16 cellular contexts compared by ENCODE assay signal in the genomic region with DNA sequence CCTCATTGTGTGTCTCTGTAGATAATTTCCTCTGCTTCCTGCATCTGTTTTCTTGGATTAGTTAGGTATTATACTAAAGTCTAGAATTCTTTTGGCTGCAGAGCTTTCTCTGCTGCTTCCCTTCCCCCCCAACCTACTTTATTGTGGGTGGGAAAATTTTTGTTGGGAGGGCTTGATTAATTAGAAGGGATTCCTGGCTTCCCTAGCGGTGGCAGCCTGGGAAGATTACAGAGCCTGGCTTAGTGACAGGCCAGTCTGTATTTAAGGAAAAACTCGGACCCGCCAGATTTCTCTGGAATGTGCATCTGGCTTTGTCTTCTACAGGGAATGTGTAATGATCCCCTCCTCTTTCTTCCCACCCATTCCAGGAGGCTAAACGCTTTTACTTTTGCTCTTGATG. TPM values are rescaled to one million over a fixed set of nuclear protein-coding genes. Genes with fewer than 3 reads are reported as not detected.
A peak's percentile ranks its signal among the peaks of the same experiment; 100 is the strongest.
DNase-seq lines count a peak whose midpoint lies in the region; TF ChIP-seq lines count a peak whose summit lies in the region.
"Had no signal": no experiment of that assay in that cellular context is flagged by ENCODE, and none has a peak within 500 bp of the region (broad histone marks: within the 10 kb centered on the region; RNA-seq: fewer than 3 reads in every experiment).

No MANE protein-coding gene starts in this region.

- intact Hi-C loops in activated T-helper 1 cell treated with anti-CD3 and anti-CD28 coated beads, Interleukin-12 subunit alpha, Interleukin-12 subunit beta, Interleukin-2, Interleukin-4 antibody, amounts not matched to agents 30 ng/mL and 10 ng/mL and 1 ng/mL, durations not matched to agents 14 hours and 24 hours and 36 hours (cut with micrococcal nuclease), result loop anchor here (5.0 to 10.0 kb wide), 2 partner anchors 86 to 1078 kb away; no protein-coding TSS in a partner anchor

- H3K4me1 ChIP-seq in fibroblast of lung (ENCODE audit: control insufficient read depth, extremely low read depth, insufficient read depth, low read length), result no peaks in the 10 kb centered on the region

- H2AFZ ChIP-seq in fibroblast of lung (ENCODE audit: low read length), result no peak overlapping the region

- no peaks in the 10 kb centered on the region for H4K20me1 ChIP-seq in fibroblast of lung (ENCODE audit: control insufficient read depth, extremely low read depth, insufficient read depth, low read length)

- peaks cover 19% of the 10 kb centered on the region for H3K36me3 Mint-ChIP-seq in activated T-helper 1 cell treated with anti-CD3 and anti-CD28 coated beads, Interleukin-12 subunit alpha, Interleukin-12 subunit beta, Interleukin-2, Interleukin-4 antibody, amounts not matched to agents 30 ng/mL and 10 ng/mL and 1 ng/mL, durations not matched to agents 14 hours and 24 hours and 36 hours (ENCODE audit: low read depth)

- no peak overlapping the region for H3K9ac ChIP-seq in fibroblast of lung (ENCODE audit: insufficient read depth, low read length)

- H3K4me3 ChIP-seq in AG10803 (ENCODE audit: low read length), result no peak overlapping the region
- H3K4me3 ChIP-seq in fibroblast of lung (replicated peaks in 1 of 4; ENCODE audit: control extremely low read depth in 1 of 4, insufficient read depth in 1 of 4, low read depth in 3 of 4, low read length in 4 of 4), result no peak overlapping the region
- H3K4me3 ChIP-seq: GM12878 had no signal

- peaks cover 7% of the 10 kb centered on the region for H3K9me3 Mint-ChIP-seq in activated T-helper 1 cell treated with anti-CD3 and anti-CD28 coated beads, Interleukin-12 subunit alpha, Interleukin-12 subunit beta, Interleukin-2, Interleukin-4 antibody, amounts not matched to agents 30 ng/mL and 10 ng/mL and 1 ng/mL, durations not matched to agents 14 hours and 24 hours and 36 hours

- no peaks in the 10 kb centered on the region for H3K9me3 ChIP-seq in fibroblast of lung (ENCODE audit: control insufficient read depth, insufficient read depth, low read depth, low read length)

- H3K4me1 Mint-ChIP-seq in activated T-helper 1 cell treated with anti-CD3 and anti-CD28 coated beads, Interleukin-12 subunit alpha, Interleukin-12 subunit beta, Interleukin-2, Interleukin-4 antibody, amounts not matched to agents 30 ng/mL and 10 ng/mL and 1 ng/mL, durations not matched to agents 14 hours and 24 hours and 36 hours (ENCODE audit: low read depth), result peaks cover 40% of the 10 kb centered on the region

- H3K27me3 Mint-ChIP-seq in activated T-helper 1 cell treated with anti-CD3 and anti-CD28 coated beads, Interleukin-12 subunit alpha, Interleukin-12 subunit beta, Interleukin-2, Interleukin-4 antibody, amounts not matched to agents 30 ng/mL and 10 ng/mL and 1 ng/mL, durations not matched to agents 14 hours and 24 hours and 36 hours (ENCODE audit: insufficient read depth), result no peaks in the 10 kb centered on the region

- H3K4me2 ChIP-seq in fibroblast of lung (ENCODE audit: extremely low read depth, insufficient read depth, low read length), result peak overlapping the region; percentile 32

- no peak overlapping the region for H3K27ac Mint-ChIP-seq in activated T-helper 1 cell treated with anti-CD3 and anti-CD28 coated beads, Interleukin-12 subunit alpha, Interleukin-12 subunit beta, Interleukin-2, Interleukin-4 antibody, amounts not matched to agents 30 ng/mL and 10 ng/mL and 1 ng/mL, durations not matched to agents 14 hours and 24 hours and 36 hours

- TF ChIP-seq CTCF in AG10803 (conservative IDR thresholded peaks at IDR 0.05; ENCODE audit: low read length), result no peak
- TF ChIP-seq CTCF in fibroblast of lung (conservative IDR thresholded peaks at IDR 0.05 in 1 of 2, IDR thresholded peaks at IDR 0.05 in 1 of 2; ENCODE audit: low read depth in 1 of 2, low read length in 2 of 2), result no peak

- H3K79me2 ChIP-seq in fibroblast of lung (ENCODE audit: control insufficient read depth, insufficient read depth, low read length), result no peaks in the 10 kb centered on the region

- in situ Hi-C loops in SK-MEL-5 (cut with HindIII; ENCODE audit: low pct_unique_long_range_greater_than_20kb, low sequenced_read_pairs), result no loop called here

- H3K36me3 ChIP-seq in fibroblast of lung (ENCODE audit: control insufficient read depth, insufficient read depth, low read length), result no peaks in the 10 kb centered on the region

- no peaks in the 10 kb centered on the region for H3K27me3 ChIP-seq in fibroblast of lung (ENCODE audit: control insufficient read depth, insufficient read depth, low read length)

- no peak overlapping the region for H3K27ac ChIP-seq in fibroblast of lung (ENCODE audit: insufficient read depth, low read length)
- H3K27ac ChIP-seq: epithelial cell of prostate had no signal

- DNase-seq in AG10803 (ENCODE audit: low read depth), result peak; percentile 37
- DNase-seq in SK-MEL-5 (ENCODE audit: low read depth, low spot score), result peak; percentile 35
- DNase-seq in fibroblast of lung (ENCODE audit: low read depth in 2 of 2), result peak; percentile 20 to 81
- peak; percentile 49 for DNase-seq in myocyte (ENCODE audit: low read depth)
- DNase-seq in NCI-H524 treated with DMSO at 0.1 percent for 48 hours (lab: John Stamatoyannopoulos, UW), result no peak
- DNase-seq in activated CD4-positive, alpha-beta T cell treated with anti-CD3 and anti-CD28 coated beads, Interleukin-2, amount 50 U/mL, for 48 hours, result no peak
- DNase-seq in stimulated activated CD4-positive, alpha-beta T cell treated with anti-CD3 and anti-CD28 coated beads, Interleukin-2, amount 100 ng/mL, for 24 hours, result no peak
- DNase-seq in activated T-helper 1 cell treated with anti-CD3 and anti-CD28 coated beads, Interleukin-12 subunit alpha, Interleukin-12 subunit beta, Interleukin-2, Interleukin-4 antibody, amounts not matched to agents 30 ng/mL and 10 ng/mL and 1 ng/mL, durations not matched to agents 14 hours and 24 hours and 36 hours (ENCODE audit: low spot score), result no peak
- DNase-seq: ACHN; activated CD4-positive, CD25-positive, alpha-beta regulatory T cell; activated T-cell treated with anti-CD3 and anti-CD28 coated beads, Interleukin-2, amount 50 U/mL, for 1 hour; DMS153; NCI-H526; SHP77 had no signal

- no peak overlapping the region for H3K4me3 Mint-ChIP-seq in activated T-helper 1 cell treated with anti-CD3 and anti-CD28 coated beads, Interleukin-12 subunit alpha, Interleukin-12 subunit beta, Interleukin-2, Interleukin-4 antibody, amounts not matched to agents 30 ng/mL and 10 ng/mL and 1 ng/mL, durations not matched to agents 14 hours and 24 hours and 36 hours

RNA-seq across cellular contexts. Expression of gene SLX4IP, which starts 31.2 kb away (rescaled TPM):
- 6.4 and 7.3 TPM in 2 replicates for total RNA-seq in SK-MEL-5 (2014; rRNA removed; shearing (Covaris generic))
- 2.6 and 4.3 TPM in 2 replicates for polyA plus RNA-seq in SK-MEL-5 (2015; cell fraction: cytosol; rRNA removed)
- 11.1 and 11.4 TPM in 2 replicates for polyA plus RNA-seq in SK-MEL-5 (2015; cell fraction: nucleus; rRNA removed)
- total RNA-seq in fibroblast of lung (4.4 and 8.1 TPM in 2 replicates), myocyte (3.0 and 4.2 TPM in 2 replicates)
- 1.6 and 1.9 TPM in 2 replicates for polyA plus RNA-seq in fibroblast of lung
- polyA plus RNA-seq in fibroblast of lung (2012), result 1.3 and 1.4 TPM in 2 replicates
- 3.0 and 3.1 TPM in 2 replicates for polyA minus RNA-seq in fibroblast of lung (ENCODE audit: low replicate concordance)
- 1.9 TPM for polyA plus RNA-seq in myocyte (2012)
- total RNA-seq in activated T-helper 1 cell treated with anti-CD3 and anti-CD28 coated beads, Interleukin-12 subunit alpha, Interleukin-12 subunit beta, Interleukin-2, Interleukin-4 antibody, amounts not matched to agents 30 ng/mL and 10 ng/mL and 1 ng/mL, durations not matched to agents 14 hours and 24 hours and 36 hours, result 5.0 and 5.8 TPM in 2 replicates

RNA-seq across cellular contexts. Expression of gene MKKS, which starts 32.3 kb away (rescaled TPM):
- 19.7 and 21.1 TPM in 2 replicates for total RNA-seq in SK-MEL-5 (2014; rRNA removed; shearing (Covaris generic))
- 20.1 and 20.6 TPM in 2 replicates for polyA plus RNA-seq in SK-MEL-5 (2015; cell fraction: cytosol; rRNA removed)
- polyA plus RNA-seq in SK-MEL-5 (2015; cell fraction: nucleus; rRNA removed), result 15.9 and 16.3 TPM in 2 replicates
- 5.9 and 6.4 TPM in 2 replicates for total RNA-seq in fibroblast of lung
- 13.1 and 13.5 TPM in 2 replicates for polyA plus RNA-seq in fibroblast of lung
- 7.9 and 9.6 TPM in 2 replicates for polyA plus RNA-seq in fibroblast of lung (2012)
- 4.0 and 4.4 TPM in 2 replicates for polyA minus RNA-seq in fibroblast of lung (ENCODE audit: low replicate concordance)
- 11.2 and 13.5 TPM in 2 replicates for total RNA-seq in myocyte
- 13.7 TPM for polyA plus RNA-seq in myocyte (2012)
- total RNA-seq in activated T-helper 1 cell treated with anti-CD3 and anti-CD28 coated beads, Interleukin-12 subunit alpha, Interleukin-12 subunit beta, Interleukin-2, Interleukin-4 antibody, amounts not matched to agents 30 ng/mL and 10 ng/mL and 1 ng/mL, durations not matched to agents 14 hours and 24 hours and 36 hours, result 6.7 and 7.5 TPM in 2 replicates

Comparison
In these comparisons a context has a peak if more than half of its experiments do, and no peak if none do; other contexts are left out.
1. DNase-seq: peak in AG10803 (single experiment), SK-MEL-5 (single experiment), fibroblast of lung (2 of 2) and myocyte (single experiment); none in NCI-H524 treated with DMSO at 0.1 percent for 48 hours (single experiment), activated CD4-positive, alpha-beta T cell treated with anti-CD3 and anti-CD28 coated beads, Interleukin-2, amount 50 U/mL, for 48 hours (0 of 2), stimulated activated CD4-positive, alpha-beta T cell treated with anti-CD3 and anti-CD28 coated beads, Interleukin-2, amount 100 ng/mL, for 24 hours (0 of 2) and activated T-helper 1 cell treated with anti-CD3 and anti-CD28 coated beads, Interleukin-12 subunit alpha, Interleukin-12 subunit beta, Interleukin-2, Interleukin-4 antibody, amounts not matched to agents 30 ng/mL and 10 ng/mL and 1 ng/mL, durations not matched to agents 14 hours and 24 hours and 36 hours (single experiment).